21 cellular contexts compared by ENCODE assay signal in genomic region chr17:80869476-80869875, GRCh38.
DNase-seq lines count a peak whose midpoint lies in the region; ATAC-seq and TF ChIP-seq lines count a peak whose summit lies in the region.
"Had no signal": no experiment of that assay in that cellular context is flagged by ENCODE, and none has a peak within 500 bp of the region (broad histone marks: within the 10 kb centered on the region; RNA-seq: fewer than 3 reads in every experiment).

No MANE protein-coding gene starts in this region.

- H2AFZ ChIP-seq in Loucy (ENCODE audit: low read length): no peak overlapping the region
- H2AFZ ChIP-seq: hepatocyte had no signal

- no peaks in the 10 kb centered on the region for H4K20me1 ChIP-seq in Loucy (ENCODE audit: insufficient read depth, low read length, poor library complexity, severe bottlenecking)

- H3K4me1 ChIP-seq in Loucy (ENCODE audit: insufficient read depth, low read length, poor library complexity, severe bottlenecking): peaks cover 75% of the 10 kb centered on the region
- H3K4me1 ChIP-seq: vagina had no signal

- peaks cover under 1% of the 10 kb centered on the region for H3K9me3 Mint-ChIP-seq in activated naive CD4-positive, alpha-beta T cell treated with anti-CD3 and anti-CD28 coated beads for 36 hours
- H3K9me3 Mint-ChIP-seq in activated naive CD8-positive, alpha-beta T cell treated with anti-CD3 and anti-CD28 coated beads, Interleukin-2, amount 10 ng/mL, durations not matched to agents 7 days and 5 days: no peaks in the 10 kb centered on the region
- H3K9me3 Mint-ChIP-seq: immature natural killer cell had no signal

- TF ChIP-seq CTCF in Loucy (conservative IDR thresholded peaks at IDR 0.05; ENCODE audit: low read length): no peak

- H3F3A ChIP-seq in Loucy (ENCODE audit: low read depth): peaks cover 9% of the 10 kb centered on the region; the same call in 1 of the 2 replicates

- H3K36me3 Mint-ChIP-seq in activated naive CD4-positive, alpha-beta T cell treated with anti-CD3 and anti-CD28 coated beads for 36 hours (ENCODE audit: low read depth): peaks cover 11% of the 10 kb centered on the region
- peaks cover 15% of the 10 kb centered on the region for H3K36me3 Mint-ChIP-seq in activated naive CD8-positive, alpha-beta T cell treated with anti-CD3 and anti-CD28 coated beads, Interleukin-2, amount 10 ng/mL, durations not matched to agents 7 days and 5 days

- H3K9me2 ChIP-seq in Loucy (replicated peaks; ENCODE audit: low read depth, low read length): no peaks in the 10 kb centered on the region

- peaks cover 79% of the 10 kb centered on the region for H3K4me1 Mint-ChIP-seq in activated naive CD4-positive, alpha-beta T cell treated with anti-CD3 and anti-CD28 coated beads for 36 hours (ENCODE audit: low read depth)
- peaks cover 64% of the 10 kb centered on the region for H3K4me1 Mint-ChIP-seq in activated naive CD8-positive, alpha-beta T cell treated with anti-CD3 and anti-CD28 coated beads, Interleukin-2, amount 10 ng/mL, durations not matched to agents 7 days and 5 days

- POLR2A ChIA-PET in activated naive CD8-positive, alpha-beta T cell treated with anti-CD3 and anti-CD28 coated beads, Interleukin-2, amount 10 ng/mL, durations not matched to agents 7 days and 5 days (lab: Charles Lee): interaction anchor here (1.0 kb wide), 1 partner anchor 22 kb away, joined by 3 read pairs; no protein-coding TSS in a partner anchor

- ATAC-seq in activated naive CD8-positive, alpha-beta T cell treated with anti-CD3 and anti-CD28 coated beads, Interleukin-2, amount 10 ng/mL, durations not matched to agents 7 days and 5 days (ENCODE audit: low read depth): no peak
- ATAC-seq: foreskin keratinocyte, left ventricle myocardium superior had no signal

- no peak overlapping the region for H3K4me3 Mint-ChIP-seq in activated naive CD4-positive, alpha-beta T cell treated with anti-CD3 and anti-CD28 coated beads for 36 hours
- no peak overlapping the region for H3K4me3 Mint-ChIP-seq in activated naive CD8-positive, alpha-beta T cell treated with anti-CD3 and anti-CD28 coated beads, Interleukin-2, amount 10 ng/mL, durations not matched to agents 7 days and 5 days
- H3K4me3 Mint-ChIP-seq: immature natural killer cell, nephron progenitor cell had no signal

- CTCF ChIA-PET in activated naive CD4-positive, alpha-beta T cell treated with anti-CD3 and anti-CD28 coated beads for 36 hours (lab: Charles Lee): no interaction called here

- H3K9me3 ChIP-seq in Loucy (ENCODE audit: insufficient read depth, low read depth, low read length): no peaks in the 10 kb centered on the region
- H3K9me3 ChIP-seq: suprapubic skin, vagina had no signal

- peak overlapping the region; percentile 76 for H3K27ac Mint-ChIP-seq in activated naive CD4-positive, alpha-beta T cell treated with anti-CD3 and anti-CD28 coated beads for 36 hours
- H3K27ac Mint-ChIP-seq in activated naive CD8-positive, alpha-beta T cell treated with anti-CD3 and anti-CD28 coated beads, Interleukin-2, amount 10 ng/mL, durations not matched to agents 7 days and 5 days: peak overlapping the region; percentile 80
- H3K27ac Mint-ChIP-seq: nephron progenitor cell had no signal

- no peaks in the 10 kb centered on the region for H3K36me3 ChIP-seq in Loucy (ENCODE audit: insufficient read depth, low read length)
- H3K36me3 ChIP-seq: suprapubic skin, vagina had no signal

- DNase-seq in activated naive CD4-positive, alpha-beta T cell treated with anti-CD3 and anti-CD28 coated beads for 36 hours: no peak
- DNase-seq in activated naive CD4-positive, alpha-beta T cell (lab: John Stamatoyannopoulos, UW): no peak
- no peak for DNase-seq in activated naive CD8-positive, alpha-beta T cell treated with anti-CD3 and anti-CD28 coated beads, Interleukin-2, amount 10 ng/mL, durations not matched to agents 7 days and 5 days
- DNase-seq in posterior vena cava (ENCODE audit: low spot score): peak; percentile 46
- no peak for DNase-seq in DMS153 treated with DMSO at 0.1 percent for 48 hours (lab: John Stamatoyannopoulos, UW; ENCODE audit: unreplicated experiment)
- DNase-seq in ureter (ENCODE audit: low spot score): no peak
- DNase-seq in activated CD8-positive, alpha-beta memory T cell treated with anti-CD3 and anti-CD28 coated beads, Interleukin-2, amount 50 U/mL, for 48 hours: no peak
- DNase-seq: activated CD8-positive, alpha-beta memory T cell treated with anti-CD3 and anti-CD28 coated beads for 24 hours; activated effector memory CD4-positive, alpha-beta T cell treated with Interleukin-2 at 50 U/mL for 16 hours; caudate nucleus; dermis blood vessel endothelial cell; foreskin keratinocyte; immature natural killer cell; MM.1S; NCI-H1417 treated with DMSO at 0.1 percent for 48 hours; nephron progenitor cell had no signal

- peaks cover 4% of the 10 kb centered on the region; the same call in 1 of the 2 replicates for H3K79me2 ChIP-seq in Loucy (ENCODE audit: insufficient read depth, low read length)
- H3K79me2 ChIP-seq: hepatocyte had no signal

- H3K9ac ChIP-seq in Loucy (ENCODE audit: low read depth, low read length, poor library complexity, severe bottlenecking): peak overlapping the region; percentile 69

- no peaks in the 10 kb centered on the region for H3K27me3 Mint-ChIP-seq in activated naive CD4-positive, alpha-beta T cell treated with anti-CD3 and anti-CD28 coated beads for 36 hours (ENCODE audit: low read depth)
- H3K27me3 Mint-ChIP-seq in activated naive CD8-positive, alpha-beta T cell treated with anti-CD3 and anti-CD28 coated beads, Interleukin-2, amount 10 ng/mL, durations not matched to agents 7 days and 5 days: no peaks in the 10 kb centered on the region

- no peaks in the 10 kb centered on the region for H3K27me3 ChIP-seq in Loucy (ENCODE audit: insufficient read depth, low read length, poor library complexity, severe bottlenecking)
- H3K27me3 ChIP-seq: foreskin keratinocyte, hepatocyte, suprapubic skin, vagina had no signal

- no peak overlapping the region for H3K4me3 ChIP-seq in Loucy (ENCODE audit: low read length, poor library complexity, severe bottlenecking)
- H3K4me3 ChIP-seq: hepatocyte, suprapubic skin, vagina had no signal

- peak overlapping the region; percentile 82 for H3K4me2 ChIP-seq in Loucy (ENCODE audit: low read depth, low read length, poor library complexity, severe bottlenecking)
- H3K4me2 ChIP-seq: hepatocyte had no signal

- intact Hi-C loops in activated naive CD4-positive, alpha-beta T cell treated with anti-CD3 and anti-CD28 coated beads for 36 hours (cut with micrococcal nuclease): no loop called here
- intact Hi-C loops in posterior vena cava (cut with DNase I): loop anchor here in 1 of 2 donors (5.0 kb wide), 1 partner anchor 113 kb away; no protein-coding TSS in a partner anchor
